ENCODE assay signal across 9 cellular contexts in the genomic region with DNA sequence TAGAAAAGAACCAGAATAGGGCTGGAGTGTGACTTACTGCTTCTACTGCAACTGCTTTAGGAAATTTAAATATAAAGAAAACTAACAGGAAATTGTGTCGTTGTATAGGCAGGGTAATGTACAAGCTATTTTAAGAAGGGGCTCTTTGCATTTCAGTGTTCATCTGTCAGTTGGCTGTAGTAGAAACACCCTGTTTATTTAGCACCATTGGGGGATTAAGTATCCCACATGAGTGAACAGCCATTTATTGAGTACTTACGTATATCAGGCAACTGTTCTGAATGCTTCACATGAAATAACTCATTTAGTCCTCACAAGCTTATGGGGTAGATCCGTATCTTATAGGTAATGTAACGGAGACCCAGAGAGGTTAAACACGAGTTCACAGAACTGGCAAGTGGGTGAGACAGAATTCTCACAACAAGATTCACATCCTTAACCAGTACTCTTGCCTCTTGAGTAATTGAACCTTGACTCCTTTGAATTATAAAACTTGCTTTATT. TPM values are rescaled to one million over a fixed set of nuclear protein-coding genes. Genes with fewer than 3 reads are reported as not detected.
DNase-seq lines count a peak whose midpoint lies in the region; ATAC-seq lines count a peak whose summit lies in the region.
"Had no signal": no experiment of that assay in that cellular context is flagged by ENCODE, and none has a peak within 500 bp of the region (broad histone marks: within the 10 kb centered on the region; RNA-seq: fewer than 3 reads in every experiment).

No MANE protein-coding gene starts in this region.

- intact Hi-C loops in naive thymus-derived CD4-positive, alpha-beta T cell (cut with micrococcal nuclease): loop anchor here (1.0 to 10.0 kb wide), 4 partner anchors 11 to 810 kb away; no protein-coding TSS in a partner anchor

- CTCF ChIA-PET in naive thymus-derived CD4-positive, alpha-beta T cell (lab: Charles Lee): interaction anchor here (4.4 kb wide), 1 partner anchor 24 kb away, joined by 30 read pairs; the partner anchor contains the start of gene STIM2

- DNase-seq in naive thymus-derived CD4-positive, alpha-beta T cell: peak in 7 of 9 donors; percentile 38 to 60 (median 48)
- no peak for DNase-seq in stimulated activated CD4-positive, alpha-beta T cell treated with anti-CD3 and anti-CD28 coated beads, Interleukin-4, amount 100 ng/mL, for 4 hours
- DNase-seq in HPDE6-E6E7 (ENCODE audit: extremely low spot score) (no peak), kidney tubule cell (ENCODE audit: low spot score) (no peak), NCI-H1694 (lab: John Stamatoyannopoulos, UW) (no peak)
- DNase-seq: HFFc6 had no signal

- POLR2A ChIA-PET in naive thymus-derived CD4-positive, alpha-beta T cell (lab: Charles Lee): interaction anchor here (0.6 to 5.5 kb wide), 9 partner anchors 10 to 302 kb away, joined by 3 to 126 read pairs (median 5); partner anchors contain the start of gene STIM2

- H3K36me3 ChIP-seq in naive thymus-derived CD4-positive, alpha-beta T cell (ENCODE audit: control insufficient read depth in 2 of 3, insufficient read depth in 3 of 3, low read length in 3 of 3): no peaks in the 10 kb centered on the region

- H3K4me1 Mint-ChIP-seq in IgD-negative memory B cell: peaks cover 49 to 61% (median 58%) of the 10 kb centered on the region in 3 donors
- peaks cover 40 to 97% (median 86%) of the 10 kb centered on the region in 7 donors for H3K4me1 Mint-ChIP-seq in naive thymus-derived CD4-positive, alpha-beta T cell

- H3K36me3 Mint-ChIP-seq in IgD-negative memory B cell: peaks cover 4% of the 10 kb centered on the region
- H3K36me3 Mint-ChIP-seq in naive thymus-derived CD4-positive, alpha-beta T cell: peaks cover 0 to 20% (median 0%) of the 10 kb centered on the region in 5 donors

- peaks cover 40 to 47% of the 10 kb centered on the region in 2 donors for H3K4me1 ChIP-seq in naive thymus-derived CD4-positive, alpha-beta T cell (ENCODE audit: control insufficient read depth in 2 of 2, insufficient read depth in 2 of 2, low read length in 2 of 2)

- H3K4me3 Mint-ChIP-seq in IgD-negative memory B cell: peak overlapping the region; percentile 57 to 90 (median 77)
- peak overlapping the region; percentile 59 to 89 (median 79) for H3K4me3 Mint-ChIP-seq in naive thymus-derived CD4-positive, alpha-beta T cell
- H3K4me3 Mint-ChIP-seq: HFFc6 had no signal

- peak overlapping the region; percentile 73 for H3K27ac ChIP-seq in naive thymus-derived CD4-positive, alpha-beta T cell (ENCODE audit: low read depth, low read length)

- H3K27me3 ChIP-seq in naive thymus-derived CD4-positive, alpha-beta T cell (ENCODE audit: control insufficient read depth in 2 of 2, insufficient read depth in 2 of 2, low read length in 2 of 2): no peaks in the 10 kb centered on the region

- peak overlapping the region; percentile 81 to 96 (median 91) for H3K27ac Mint-ChIP-seq in IgD-negative memory B cell
- H3K27ac Mint-ChIP-seq in naive thymus-derived CD4-positive, alpha-beta T cell: peak overlapping the region; percentile 93 to 98 (median 96)
- H3K27ac Mint-ChIP-seq: HFFc6 had no signal

- peak overlapping the region; percentile 18 for H3K4me3 ChIP-seq in naive thymus-derived CD4-positive, alpha-beta T cell (ENCODE audit: low read length)

- peak; percentile 61 for ATAC-seq in GM18867 (IDR thresholded peaks at IDR 0.05; ENCODE audit: unreplicated experiment)
- peak; percentile 56 for ATAC-seq in GM21723 (IDR thresholded peaks at IDR 0.05; ENCODE audit: unreplicated experiment)
- ATAC-seq in naive thymus-derived CD4-positive, alpha-beta T cell: peak; percentile 79

- H3K9me3 ChIP-seq in naive thymus-derived CD4-positive, alpha-beta T cell (ENCODE audit: control insufficient read depth in 2 of 3, low read length in 3 of 3): no peaks in the 10 kb centered on the region

- no peaks in the 10 kb centered on the region for H3K27me3 Mint-ChIP-seq in IgD-negative memory B cell
- no peaks in the 10 kb centered on the region for H3K27me3 Mint-ChIP-seq in naive thymus-derived CD4-positive, alpha-beta T cell

- H3K9me3 Mint-ChIP-seq in IgD-negative memory B cell: peaks cover 0 to 2% (median 0%) of the 10 kb centered on the region in 3 donors
- H3K9me3 Mint-ChIP-seq in naive thymus-derived CD4-positive, alpha-beta T cell: peaks cover 0 to 5% (median 0%) of the 10 kb centered on the region in 11 donors
- H3K9me3 Mint-ChIP-seq: HFFc6 had no signal

RNA-seq across cellular contexts. Expression of gene STIM2, which starts 23.9 kb away (rescaled TPM):
- 22.4 TPM for polyA plus RNA-seq in IgD-negative memory B cell
- 100 to 1,000 TPM in 1 of 5 experiments, 10 to 100 TPM in 4; 61.7 to 103 (median 74.5) TPM for total RNA-seq in naive thymus-derived CD4-positive, alpha-beta T cell
- 10 to 100 TPM; 24.6 to 38.4 TPM for polyA plus RNA-seq in naive thymus-derived CD4-positive, alpha-beta T cell

Comparison
In these comparisons a context has a peak if more than half of its experiments do, and no peak if none do; other contexts are left out.
1. DNase-seq: peak in naive thymus-derived CD4-positive, alpha-beta T cell (7 of 9); none in stimulated activated CD4-positive, alpha-beta T cell treated with anti-CD3 and anti-CD28 coated beads, Interleukin-4, amount 100 ng/mL, for 4 hours (0 of 2), HPDE6-E6E7 (single experiment), kidney tubule cell (single experiment) and NCI-H1694 (single experiment).
2. Peak in every context shown above with its lines, with median percentiles within 50 percentile points of each other: ATAC-seq.